ENCODE assay signal across 13 cellular contexts in the genomic region with DNA sequence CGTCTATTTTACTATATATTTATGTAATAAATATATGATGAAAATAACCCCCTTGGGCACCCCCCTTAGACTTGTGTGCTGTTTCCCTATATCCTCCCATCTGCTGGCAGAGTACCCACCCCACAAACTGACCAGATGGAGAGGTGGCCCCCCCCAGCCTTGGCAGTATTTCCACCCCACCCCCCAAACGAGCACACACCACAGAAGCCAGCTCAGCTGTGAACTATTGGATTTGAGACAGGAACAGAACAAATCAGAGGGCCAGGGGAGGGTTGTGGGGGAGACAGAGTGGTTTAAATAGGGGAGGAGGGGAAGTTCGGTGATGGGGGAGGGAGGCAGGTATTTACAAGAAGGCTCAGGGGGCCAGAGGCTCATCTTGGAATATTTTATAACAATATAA. TPM values are rescaled to one million over a fixed set of nuclear protein-coding genes. Genes with fewer than 3 reads are reported as not detected.
A peak's percentile ranks its signal among the peaks of the same experiment; 100 is the strongest.
DNase-seq lines count a peak whose midpoint lies in the region; ATAC-seq and TF ChIP-seq lines count a peak whose summit lies in the region.
"Had no signal": no experiment of that assay in that cellular context is flagged by ENCODE, and none has a peak within 500 bp of the region (broad histone marks: within the 10 kb centered on the region; RNA-seq: fewer than 3 reads in every experiment).

No MANE protein-coding gene starts in this region.

- H4K20me1 ChIP-seq in neural progenitor cell (ENCODE audit: low read depth): no peaks in the 10 kb centered on the region

- H3K27ac ChIP-seq in esophagus squamous epithelium (peak overlapping the region; percentile 63 to 100 (median 94)), neural progenitor cell (peak overlapping the region; percentile 20), upper lobe of left lung (peak overlapping the region; percentile 60 to 96 (median 78))
- H3K27ac ChIP-seq: 22Rv1 had no signal

- H3K27me3 Mint-ChIP-seq in neural progenitor cell (ENCODE audit: insufficient read depth, low read depth) (peaks cover 3% of the 10 kb centered on the region), Caco-2 (ENCODE audit: insufficient read depth, unreplicated experiment) (no peaks in the 10 kb centered on the region)
- no peaks in the 10 kb centered on the region for H3K27me3 Mint-ChIP-seq in activated CD4-positive, alpha-beta T cell treated with anti-CD3 and anti-CD28 coated beads, Interleukin-2, amount 10 ng/mL, durations not matched to agents 24 days and 14 days

- H3F3A ChIP-seq in neural progenitor cell (ENCODE audit: low read depth): no peaks in the 10 kb centered on the region

- H2AFZ ChIP-seq in neural progenitor cell (replicated peaks): no peak overlapping the region

- peaks cover 4% of the 10 kb centered on the region for H3K36me3 Mint-ChIP-seq in neural progenitor cell
- H3K36me3 Mint-ChIP-seq in activated naive CD4-positive, alpha-beta T cell treated with anti-CD3 and anti-CD28 coated beads, Interleukin-2, amount 50 U/mL, for 72 hours: peaks cover 10 to 26% of the 10 kb centered on the region in 2 donors
- peaks cover 40% of the 10 kb centered on the region for H3K36me3 Mint-ChIP-seq in activated CD4-positive, alpha-beta T cell treated with anti-CD3 and anti-CD28 coated beads, Interleukin-2, amount 10 ng/mL, durations not matched to agents 24 days and 14 days (ENCODE audit: low read depth)
- H3K36me3 Mint-ChIP-seq in Caco-2 (ENCODE audit: insufficient read depth, unreplicated experiment): peaks cover 35% of the 10 kb centered on the region

- H3K36me3 ChIP-seq in esophagus squamous epithelium: peaks cover 27 to 100% (median 45%) of the 10 kb centered on the region in 3 donors
- no peaks in the 10 kb centered on the region for H3K36me3 ChIP-seq in neural progenitor cell
- H3K36me3 ChIP-seq in upper lobe of left lung: peaks cover 28 to 98% (median 75%) of the 10 kb centered on the region in 4 donors
- peaks cover 3% of the 10 kb centered on the region for H3K36me3 ChIP-seq in Caco-2 (ENCODE audit: control insufficient read depth, insufficient read depth, low read length)

- H3K9me3 Mint-ChIP-seq in neural progenitor cell (no peaks in the 10 kb centered on the region), Caco-2 (ENCODE audit: unreplicated experiment) (no peaks in the 10 kb centered on the region)
- peaks cover 0 to 4% of the 10 kb centered on the region in 2 donors for H3K9me3 Mint-ChIP-seq in activated naive CD4-positive, alpha-beta T cell treated with anti-CD3 and anti-CD28 coated beads, Interleukin-2, amount 50 U/mL, for 72 hours
- peaks cover 2% of the 10 kb centered on the region for H3K9me3 Mint-ChIP-seq in activated CD4-positive, alpha-beta T cell treated with anti-CD3 and anti-CD28 coated beads, Interleukin-2, amount 10 ng/mL, durations not matched to agents 24 days and 14 days
- H3K9me3 Mint-ChIP-seq: activated T-helper 1 cell treated with anti-CD3 and anti-CD28 coated beads, Interleukin-12 subunit alpha, Interleukin-12 subunit beta, Interleukin-2, Interleukin-4 antibody, amounts not matched to agents 30 ng/mL and 10 ng/mL and 1 ng/mL, durations not matched to agents 14 hours and 24 hours and 36 hours had no signal

- H3K27ac Mint-ChIP-seq in neural progenitor cell: no peak overlapping the region
- H3K27ac Mint-ChIP-seq in activated naive CD4-positive, alpha-beta T cell treated with anti-CD3 and anti-CD28 coated beads, Interleukin-2, amount 50 U/mL, for 72 hours: no peak overlapping the region
- H3K27ac Mint-ChIP-seq in activated CD4-positive, alpha-beta T cell treated with anti-CD3 and anti-CD28 coated beads, Interleukin-2, amount 10 ng/mL, durations not matched to agents 24 days and 14 days: no peak overlapping the region
- H3K27ac Mint-ChIP-seq in Caco-2 (ENCODE audit: unreplicated experiment): no peak overlapping the region
- H3K27ac Mint-ChIP-seq: activated T-helper 1 cell treated with anti-CD3 and anti-CD28 coated beads, Interleukin-12 subunit alpha, Interleukin-12 subunit beta, Interleukin-2, Interleukin-4 antibody, amounts not matched to agents 30 ng/mL and 10 ng/mL and 1 ng/mL, durations not matched to agents 14 hours and 24 hours and 36 hours had no signal

- no peak for ATAC-seq in upper lobe of left lung (ENCODE audit: low FRiP score in 2 of 2)
- no peak for ATAC-seq in activated naive CD4-positive, alpha-beta T cell treated with anti-CD3 and anti-CD28 coated beads, Interleukin-2, amount 50 U/mL, for 72 hours

- intact Hi-C loops in esophagus squamous epithelium (cut with DNase I): no loop called here
- intact Hi-C loops in activated CD4-positive, alpha-beta T cell treated with anti-CD3 and anti-CD28 coated beads, Interleukin-2, amount 10 ng/mL, durations not matched to agents 24 days and 14 days (cut with micrococcal nuclease): no loop called here
- intact Hi-C loops in Caco-2 (cut with micrococcal nuclease; ENCODE audit: unreplicated experiment): no loop called here

- WGBS in esophagus squamous epithelium, 2 donors: 29 to 59% methylated on average over 2 to 3 of the region's 3 CpGs
- 44 to 61% methylated on average over 3 of the region's 3 CpGs for WGBS in upper lobe of left lung, 2 donors

- H3K4me3 ChIP-seq in esophagus squamous epithelium (no peak overlapping the region), neural progenitor cell (no peak overlapping the region), upper lobe of left lung (no peak overlapping the region), Caco-2 (ENCODE audit: low read depth, low read length) (no peak overlapping the region)

- no peak for TF ChIP-seq EP300 in upper lobe of left lung (IDR thresholded peaks at IDR 0.05)

- TF ChIP-seq CTCF in esophagus squamous epithelium (IDR thresholded peaks at IDR 0.05) (no peak), neural progenitor cell (IDR thresholded peaks at IDR 0.05) (no peak), upper lobe of left lung (IDR thresholded peaks at IDR 0.05) (no peak), Caco-2 (IDR thresholded peaks at IDR 0.05; ENCODE audit: insufficient read depth in 1 of 2, low read depth in 1 of 2, low read length in 1 of 2, severe bottlenecking in 1 of 2, unreplicated experiment in 1 of 2) (no peak)

- peaks cover 18% of the 10 kb centered on the region for H3K4me1 Mint-ChIP-seq in neural progenitor cell
- peaks cover 32% of the 10 kb centered on the region for H3K4me1 Mint-ChIP-seq in activated CD4-positive, alpha-beta T cell treated with anti-CD3 and anti-CD28 coated beads, Interleukin-2, amount 10 ng/mL, durations not matched to agents 24 days and 14 days
- H3K4me1 Mint-ChIP-seq in Caco-2 (ENCODE audit: low read depth, unreplicated experiment): peaks cover 12% of the 10 kb centered on the region

- no peaks in the 10 kb centered on the region for H3K79me2 ChIP-seq in neural progenitor cell (ENCODE audit: low read depth)

- CTCF ChIA-PET in Caco-2 (lab: Charles Lee): interaction anchor here (0.5 to 1.0 kb wide), 2 partner anchors 10 to 20 kb away, joined by 3 to 4 read pairs; no protein-coding TSS in a partner anchor

- no peak overlapping the region for H3K4me2 ChIP-seq in neural progenitor cell
- H3K4me2 ChIP-seq: SK-N-SH had no signal

- POLR2A ChIA-PET in Caco-2 (lab: Charles Lee): no interaction called here

- peaks cover 41 to 72% (median 46%) of the 10 kb centered on the region in 3 donors for H3K4me1 ChIP-seq in esophagus squamous epithelium
- H3K4me1 ChIP-seq in neural progenitor cell: peaks cover 7% of the 10 kb centered on the region
- peaks cover 27 to 50% (median 44%) of the 10 kb centered on the region in 4 donors for H3K4me1 ChIP-seq in upper lobe of left lung
- peaks cover 10% of the 10 kb centered on the region; the same call in 1 of the 2 replicates for H3K4me1 ChIP-seq in Caco-2

- no peak overlapping the region for H3K9ac ChIP-seq in neural progenitor cell
- H3K9ac ChIP-seq: SK-N-SH had no signal

- no peak for TF ChIP-seq POLR2A in esophagus squamous epithelium (IDR thresholded peaks at IDR 0.05)
- TF ChIP-seq POLR2A in upper lobe of left lung (IDR thresholded peaks at IDR 0.05): no peak

- DNase-seq in NCI-H1694 treated with DMSO at 0.1 percent for 48 hours (lab: John Stamatoyannopoulos, UW) (peak; percentile 25), NCI-H1694 (lab: John Stamatoyannopoulos, UW) (no peak), esophagus squamous epithelium (lab: John Stamatoyannopoulos, UW) (no peak), neural progenitor cell (ENCODE audit: low spot score) (no peak), upper lobe of left lung (no peak), Caco-2 (no peak)
- no peak for DNase-seq in activated naive CD4-positive, alpha-beta T cell treated with anti-CD3 and anti-CD28 coated beads, Interleukin-2, amount 50 U/mL, for 72 hours (ENCODE audit: low spot score in 2 of 2)
- no peak for DNase-seq in activated CD4-positive, alpha-beta T cell treated with anti-CD3 and anti-CD28 coated beads, Interleukin-2, amount 10 ng/mL, durations not matched to agents 24 days and 14 days
- DNase-seq: activated CD4-positive, CD25-positive, alpha-beta regulatory T cell treated with anti-CD3 and anti-CD28 coated beads, Interleukin-2, amount 50 U/mL, for 72 hours; NCI-H748 treated with DMSO at 0.1 percent for 48 hours; SK-N-SH had no signal

- H3K4me3 Mint-ChIP-seq in neural progenitor cell: no peak overlapping the region
- H3K4me3 Mint-ChIP-seq in activated CD4-positive, alpha-beta T cell treated with anti-CD3 and anti-CD28 coated beads, Interleukin-2, amount 10 ng/mL, durations not matched to agents 24 days and 14 days: no peak overlapping the region
- H3K4me3 Mint-ChIP-seq in Caco-2 (ENCODE audit: unreplicated experiment): no peak overlapping the region
- H3K4me3 Mint-ChIP-seq: activated T-helper 1 cell treated with anti-CD3 and anti-CD28 coated beads, Interleukin-12 subunit alpha, Interleukin-12 subunit beta, Interleukin-2, Interleukin-4 antibody, amounts not matched to agents 30 ng/mL and 10 ng/mL and 1 ng/mL, durations not matched to agents 14 hours and 24 hours and 36 hours had no signal

- H3K27me3 ChIP-seq in esophagus squamous epithelium: no peaks in the 10 kb centered on the region
- no peaks in the 10 kb centered on the region for H3K27me3 ChIP-seq in neural progenitor cell
- no peaks in the 10 kb centered on the region for H3K27me3 ChIP-seq in upper lobe of left lung
- H3K27me3 ChIP-seq in Caco-2 (replicated peaks; ENCODE audit: control insufficient read depth, insufficient read depth, low read length): no peaks in the 10 kb centered on the region

- no TSS peak for BruUV-seq in Caco-2 (replicated peaks; lab: Mats Ljungman, UMichigan)

- H3K9me3 ChIP-seq in esophagus squamous epithelium: no peaks in the 10 kb centered on the region
- H3K9me3 ChIP-seq in neural progenitor cell (ENCODE audit: low read depth): no peaks in the 10 kb centered on the region
- H3K9me3 ChIP-seq in upper lobe of left lung: no peaks in the 10 kb centered on the region
- no peaks in the 10 kb centered on the region for H3K9me3 ChIP-seq in Caco-2
- H3K9me3 ChIP-seq: SK-N-SH had no signal

RNA-seq across cellular contexts. Expression of gene NR1D1, which starts 7.8 kb away (rescaled TPM):
- total RNA-seq in esophagus squamous epithelium (10 to 100 TPM in 1 of 4 donors, 1 to 10 TPM in 3; 3.8 to 16.4 (median 5.4) TPM), neural progenitor cell (ENCODE audit: low replicate concordance) (0.24 and 0.87 TPM in 2 replicates), upper lobe of left lung (10 to 100 TPM in 5 of 6 donors, 1 to 10 TPM in 1; 3.8 to 24.7 (median 15.8) TPM), Caco-2 (2022) (8.9 and 11.3 TPM in 2 replicates)
- total RNA-seq in activated naive CD4-positive, alpha-beta T cell treated with anti-CD3 and anti-CD28 coated beads, Interleukin-2, amount 50 U/mL, for 72 hours: 10 to 100 TPM in 1 of 2 donors, 1 to 10 TPM in 1; 4.8 to 26.7 TPM
- total RNA-seq in activated CD4-positive, alpha-beta T cell treated with anti-CD3 and anti-CD28 coated beads, Interleukin-2, amount 10 ng/mL, durations not matched to agents 24 days and 14 days: 7.9 and 8.2 TPM in 2 replicates

RNA-seq across cellular contexts. Expression of gene MSL1, which starts 29.2 kb away (rescaled TPM):
- 10 to 100 TPM; 41.5 to 59.9 (median 51.5) TPM for total RNA-seq in esophagus squamous epithelium
- 144 and 190 TPM in 2 replicates for total RNA-seq in neural progenitor cell (ENCODE audit: low replicate concordance)
- total RNA-seq in upper lobe of left lung: 100 to 1,000 TPM in 3 of 6 donors, 10 to 100 TPM in 3; 57.6 to 240 (median 97.0) TPM
- 100 to 1,000 TPM in 1 of 2 donors, 10 to 100 TPM in 1; 83.4 to 140 TPM for total RNA-seq in activated naive CD4-positive, alpha-beta T cell treated with anti-CD3 and anti-CD28 coated beads, Interleukin-2, amount 50 U/mL, for 72 hours
- total RNA-seq in activated CD4-positive, alpha-beta T cell treated with anti-CD3 and anti-CD28 coated beads, Interleukin-2, amount 10 ng/mL, durations not matched to agents 24 days and 14 days: 92.7 and 98.5 TPM in 2 replicates
- total RNA-seq in Caco-2 (2022): 82.6 and 86.9 TPM in 2 replicates

RNA-seq across cellular contexts. Expression of gene THRA, which starts 29.8 kb away (rescaled TPM):
- total RNA-seq in esophagus squamous epithelium (10 to 100 TPM in 2 of 4 donors, 1 to 10 TPM in 2; 4.2 to 27.1 (median 13.4) TPM), neural progenitor cell (ENCODE audit: low replicate concordance) (14.5 and 20.8 TPM in 2 replicates), upper lobe of left lung (10 to 100 TPM; 31.0 to 55.3 (median 49.9) TPM), Caco-2 (2022) (27.3 and 29.3 TPM in 2 replicates)
- total RNA-seq in activated naive CD4-positive, alpha-beta T cell treated with anti-CD3 and anti-CD28 coated beads, Interleukin-2, amount 50 U/mL, for 72 hours: 10 to 100 TPM; 14.5 to 19.3 TPM
- total RNA-seq in activated CD4-positive, alpha-beta T cell treated with anti-CD3 and anti-CD28 coated beads, Interleukin-2, amount 10 ng/mL, durations not matched to agents 24 days and 14 days: 4.5 and 5.1 TPM in 2 replicates

RNA-seq across cellular contexts. Expression of gene MED24, which starts 38.4 kb away (rescaled TPM):
- total RNA-seq in esophagus squamous epithelium (10 to 100 TPM; 44.2 to 56.1 (median 49.0) TPM), neural progenitor cell (ENCODE audit: low replicate concordance) (64.3 and 109 TPM in 2 replicates), upper lobe of left lung (100 to 1,000 TPM in 1 of 6 donors, 10 to 100 TPM in 5; 36.5 to 157 (median 71.0) TPM), Caco-2 (2022) (119 and 122 TPM in 2 replicates)
- total RNA-seq in activated naive CD4-positive, alpha-beta T cell treated with anti-CD3 and anti-CD28 coated beads, Interleukin-2, amount 50 U/mL, for 72 hours: 100 to 1,000 TPM; 106 to 133 TPM
- total RNA-seq in activated CD4-positive, alpha-beta T cell treated with anti-CD3 and anti-CD28 coated beads, Interleukin-2, amount 10 ng/mL, durations not matched to agents 24 days and 14 days: 118 and 122 TPM in 2 replicates

RNA-seq across cellular contexts. Expression of gene CASC3, which starts 47.8 kb away (rescaled TPM):
- 10 to 100 TPM; 23.7 to 62.6 (median 27.8) TPM for total RNA-seq in esophagus squamous epithelium
- total RNA-seq in neural progenitor cell (ENCODE audit: low replicate concordance): 64.0 and 68.9 TPM in 2 replicates
- total RNA-seq in upper lobe of left lung: 100 to 1,000 TPM in 2 of 6 donors, 10 to 100 TPM in 4; 52.2 to 141 (median 75.0) TPM
- total RNA-seq in activated naive CD4-positive, alpha-beta T cell treated with anti-CD3 and anti-CD28 coated beads, Interleukin-2, amount 50 U/mL, for 72 hours: 100 to 1,000 TPM; 104 to 212 TPM
- 108 and 109 TPM in 2 replicates for total RNA-seq in activated CD4-positive, alpha-beta T cell treated with anti-CD3 and anti-CD28 coated beads, Interleukin-2, amount 10 ng/mL, durations not matched to agents 24 days and 14 days
- 102 and 110 TPM in 2 replicates for total RNA-seq in Caco-2 (2022)

Comparison
In these comparisons a context has a peak if more than half of its experiments do, and no peak if none do; other contexts are left out.
1. H3K27ac ChIP-seq: peak in every context shown above with its lines; median percentile 94 in esophagus squamous epithelium; 78 in upper lobe of left lung; 20 in neural progenitor cell.